24 cellular contexts compared by ENCODE assay signal in the genomic region with DNA sequence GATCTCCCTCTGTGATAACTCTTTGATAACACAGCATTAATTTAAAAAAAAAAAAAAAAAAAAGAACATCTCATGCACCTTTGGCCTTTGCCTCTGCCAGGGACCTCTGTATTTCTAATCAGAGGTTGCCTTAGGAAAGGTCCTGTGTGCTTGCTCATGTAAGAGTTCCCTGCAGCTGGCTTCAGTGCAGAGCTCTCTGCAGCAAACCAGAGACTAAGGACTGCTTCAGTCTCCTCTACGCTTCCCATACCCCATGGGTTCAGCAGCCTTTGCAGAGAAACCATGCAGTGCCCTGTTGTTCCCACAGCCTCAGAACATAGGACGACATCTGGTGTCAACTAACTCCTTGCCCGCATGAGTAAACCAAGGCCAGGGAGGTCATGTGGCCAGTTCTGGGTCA.
"Had no signal": no experiment of that assay in that cellular context is flagged by ENCODE, and none has a peak within 500 bp of the region (broad histone marks: within the 10 kb centered on the region; RNA-seq: fewer than 3 reads in every experiment).

No MANE protein-coding gene starts in this region.

- H2AFZ ChIP-seq: neural progenitor cell, parathyroid adenoma had no signal

- H3K27me3 Mint-ChIP-seq: effector memory CD8-positive, alpha-beta T cell had no signal

- H3K79me2 ChIP-seq: parathyroid adenoma had no signal

- DNase-seq: dermis blood vessel endothelial cell; effector memory CD8-positive, alpha-beta T cell; hypothalamus; left lung; mesenchymal stem cell; mucosa of descending colon; naive B cell; right lobe of liver; small intestine; stimulated activated CD4-positive, alpha-beta T cell treated with anti-CD3 and anti-CD28 coated beads, Interleukin-15, amount 100 ng/mL, for 24 hours; stimulated activated CD4-positive, alpha-beta T cell treated with anti-CD3 and anti-CD28 coated beads, Interleukin-2, amount 100 ng/mL, for 48 hours; stimulated activated naive CD4-positive, alpha-beta T cell treated with Interleukin-2 at 50 U/mL for 16 hours; upper lobe of left lung had no signal

- H3K27me3 ChIP-seq: left lung, neural progenitor cell, right lobe of liver, tibial nerve, upper lobe of left lung had no signal

- H3K27ac ChIP-seq: coronary artery, left lung, neural progenitor cell, parathyroid adenoma, right lobe of liver, thoracic aorta, tibial nerve, upper lobe of left lung had no signal

- H3K9ac ChIP-seq: neural progenitor cell, parathyroid adenoma had no signal

- H3K4me1 ChIP-seq: left lung, neural progenitor cell, parathyroid adenoma, tibial nerve, upper lobe of left lung had no signal

- H3K4me1 Mint-ChIP-seq: naive B cell had no signal

- H3K36me3 ChIP-seq: left lung, neural progenitor cell, right lobe of liver, thoracic aorta, tibial nerve, upper lobe of left lung had no signal

- H3K9me3 ChIP-seq: left lung, mucosa of descending colon, right lobe of liver, thoracic aorta, tibial nerve, upper lobe of left lung had no signal

- FAIRE-seq: frontal cortex, keratinocyte, small intestine, urothelium cell line had no signal

- H3K27ac Mint-ChIP-seq: effector memory CD8-positive, alpha-beta T cell; mesothelial cell of epicardium; naive B cell; nephron; neural progenitor cell; progenitor cell of endocrine pancreas had no signal

- H3K36me3 Mint-ChIP-seq: mesothelial cell of epicardium, naive B cell, neural progenitor cell had no signal

- H3K4me3 Mint-ChIP-seq: effector memory CD8-positive, alpha-beta T cell; mesothelial cell of epicardium; naive B cell; nephron; neural progenitor cell had no signal

- H3K4me3 ChIP-seq: coronary artery, left lung, mucosa of descending colon, neural progenitor cell, right lobe of liver, thoracic aorta, tibial nerve, upper lobe of left lung had no signal

- H3K4me2 ChIP-seq: neural progenitor cell had no signal

- ATAC-seq: effector memory CD8-positive, alpha-beta T cell; left lung; mucosa of descending colon had no signal

- H3K9me3 Mint-ChIP-seq: mesothelial cell of epicardium, nephron, neural progenitor cell had no signal
